Comparison of ENCODE assay signal across 20 cellular contexts in the genomic region with DNA sequence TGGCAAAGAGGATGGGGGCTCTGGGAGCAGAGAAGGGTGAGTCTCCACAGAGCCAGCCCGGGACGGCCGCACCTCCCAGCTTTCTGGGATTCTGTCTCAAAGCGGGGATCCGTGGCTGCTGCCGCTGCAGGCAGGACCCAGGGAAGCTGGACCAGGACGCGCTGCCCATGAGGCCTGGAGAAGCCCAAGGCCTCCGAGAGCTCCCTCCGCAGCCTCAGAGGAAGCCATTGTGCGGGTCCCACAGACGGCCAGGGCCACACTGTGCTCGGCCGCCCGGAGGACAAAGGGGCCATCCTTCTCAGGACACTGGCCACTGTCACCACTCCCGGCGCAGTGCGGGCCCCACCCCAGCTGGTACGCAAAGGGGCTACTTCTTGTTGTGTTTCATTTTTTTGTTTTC.
DNase-seq lines count a peak whose midpoint lies in the region; ATAC-seq and TF ChIP-seq lines count a peak whose summit lies in the region.
"Had no signal": no experiment of that assay in that cellular context is flagged by ENCODE, and none has a peak within 500 bp of the region (broad histone marks: within the 10 kb centered on the region; RNA-seq: fewer than 3 reads in every experiment).

No MANE protein-coding gene starts in this region.

- peak overlapping the region; percentile 29 to 99 for H3K27ac Mint-ChIP-seq in activated naive CD4-positive, alpha-beta T cell treated with anti-CD3 and anti-CD28 coated beads, Interleukin-2, amount 50 U/mL, for 72 hours
- H3K27ac Mint-ChIP-seq in activated B cell treated with CpG ODN at 0.5 μM for 24 hours: peak overlapping the region; percentile 18
- H3K27ac Mint-ChIP-seq in stimulated activated naive CD8-positive, alpha-beta T cell treated with anti-CD3 and anti-CD28 coated beads, Interleukin-15, amount 100 ng/mL, for 72 hours: peak overlapping the region; percentile 19 to 79

- TF ChIP-seq CTCF in activated B cell treated with CpG ODN at 0.5 μM for 24 hours (IDR thresholded peaks at IDR 0.05): no peak

- no peak overlapping the region for H3K4me3 Mint-ChIP-seq in activated B cell treated with CpG ODN at 0.5 μM for 24 hours
- peak overlapping the region in 1 of 2 donors; percentile 22 for H3K4me3 Mint-ChIP-seq in stimulated activated naive CD8-positive, alpha-beta T cell treated with anti-CD3 and anti-CD28 coated beads, Interleukin-15, amount 100 ng/mL, for 72 hours

- H3K36me3 Mint-ChIP-seq in activated naive CD4-positive, alpha-beta T cell treated with anti-CD3 and anti-CD28 coated beads, Interleukin-2, amount 50 U/mL, for 72 hours: peaks cover 10 to 43% of the 10 kb centered on the region in 2 donors
- H3K36me3 Mint-ChIP-seq in activated B cell treated with CpG ODN at 0.5 μM for 24 hours (ENCODE audit: low read depth): peaks cover 5% of the 10 kb centered on the region

- no peak for DNase-seq in activated naive CD4-positive, alpha-beta T cell treated with anti-CD3 and anti-CD28 coated beads, Interleukin-2, amount 50 U/mL, for 72 hours (ENCODE audit: low spot score in 2 of 2)
- no peak for DNase-seq in activated naive CD4-positive, alpha-beta T cell treated with Interleukin-2 at 50 U/mL for 16 hours
- no peak for DNase-seq in activated B cell treated with CpG ODN at 0.5 μM for 24 hours
- DNase-seq in hippocampal formation (lab: John Stamatoyannopoulos, UW): peak; percentile 27 to 31
- DNase-seq in stimulated activated naive CD8-positive, alpha-beta T cell treated with anti-CD3 and anti-CD28 coated beads, Interleukin-15, amount 100 ng/mL, for 72 hours: no peak
- no peak for DNase-seq in activated CD4-positive, CD25-positive, alpha-beta regulatory T cell (lab: John Stamatoyannopoulos, UW)
- DNase-seq: activated CD8-positive, alpha-beta memory T cell treated with anti-CD3 and anti-CD28 coated beads, Interleukin-2, amount 50 U/mL, for 4 hours; activated gamma-delta T cell; Calu3; NCI-H1048; NCI-H187; NCI-H526; SJCRH30; stimulated activated CD4-positive, alpha-beta T cell treated with anti-CD3 and anti-CD28 coated beads, Interleukin-1b, Interleukin-23, amount 100 ng/mL, for 48 hours; T-helper 1 cell had no signal

- intact Hi-C loops in activated B cell treated with CpG ODN at 0.5 μM for 24 hours (cut with micrococcal nuclease): no loop called here

- POLR2A ChIA-PET in activated B cell treated with CpG ODN at 0.5 μM for 24 hours (lab: Charles Lee): no interaction called here

- peaks cover 47% of the 10 kb centered on the region for H3K4me1 Mint-ChIP-seq in activated B cell treated with CpG ODN at 0.5 μM for 24 hours
- H3K4me1 Mint-ChIP-seq in stimulated activated naive CD8-positive, alpha-beta T cell treated with anti-CD3 and anti-CD28 coated beads, Interleukin-15, amount 100 ng/mL, for 72 hours: peaks cover 99% of the 10 kb centered on the region

- no peaks in the 10 kb centered on the region for H3K27me3 Mint-ChIP-seq in activated B cell treated with CpG ODN at 0.5 μM for 24 hours
- H3K27me3 Mint-ChIP-seq in stimulated activated naive CD8-positive, alpha-beta T cell treated with anti-CD3 and anti-CD28 coated beads, Interleukin-15, amount 100 ng/mL, for 72 hours: no peaks in the 10 kb centered on the region

- no peak for ATAC-seq in activated naive CD4-positive, alpha-beta T cell treated with anti-CD3 and anti-CD28 coated beads, Interleukin-2, amount 50 U/mL, for 72 hours
- ATAC-seq in activated B cell treated with CpG ODN at 0.5 μM for 24 hours (ENCODE audit: low read depth) (no peak), HG03135 (IDR thresholded peaks at IDR 0.05; ENCODE audit: unreplicated experiment) (no peak), GM21619 (IDR thresholded peaks at IDR 0.05; ENCODE audit: unreplicated experiment) (no peak)
- ATAC-seq in stimulated activated naive CD8-positive, alpha-beta T cell treated with anti-CD3 and anti-CD28 coated beads, Interleukin-15, amount 100 ng/mL, for 72 hours: no peak
- ATAC-seq: gastroesophageal sphincter, HCT116, Panc1 had no signal

- CTCF ChIA-PET in activated B cell treated with CpG ODN at 0.5 μM for 24 hours (lab: Charles Lee): no interaction called here

- H3K9me3 Mint-ChIP-seq in activated naive CD4-positive, alpha-beta T cell treated with anti-CD3 and anti-CD28 coated beads, Interleukin-2, amount 50 U/mL, for 72 hours: peaks cover 0 to 5% of the 10 kb centered on the region in 2 donors
- peaks cover 5% of the 10 kb centered on the region for H3K9me3 Mint-ChIP-seq in activated B cell treated with CpG ODN at 0.5 μM for 24 hours
- peaks cover 0 to 7% of the 10 kb centered on the region in 2 donors for H3K9me3 Mint-ChIP-seq in stimulated activated naive CD8-positive, alpha-beta T cell treated with anti-CD3 and anti-CD28 coated beads, Interleukin-15, amount 100 ng/mL, for 72 hours

Comparison
In these comparisons a context has a peak if more than half of its experiments do, and no peak if none do; other contexts are left out.
1. DNase-seq: peak in hippocampal formation (2 of 2); none in activated naive CD4-positive, alpha-beta T cell treated with anti-CD3 and anti-CD28 coated beads, Interleukin-2, amount 50 U/mL, for 72 hours (0 of 2), activated naive CD4-positive, alpha-beta T cell treated with Interleukin-2 at 50 U/mL for 16 hours (single experiment), activated B cell treated with CpG ODN at 0.5 μM for 24 hours (single experiment), stimulated activated naive CD8-positive, alpha-beta T cell treated with anti-CD3 and anti-CD28 coated beads, Interleukin-15, amount 100 ng/mL, for 72 hours (0 of 2) and activated CD4-positive, CD25-positive, alpha-beta regulatory T cell (0 of 4).
2. Peak in every context shown above with its lines, with median percentiles within 50 percentile points of each other: H3K27ac Mint-ChIP-seq.